8 cellular contexts compared by ENCODE assay signal in genomic region chr1:204453141-204453772, GRCh38. TPM values are rescaled to one million over a fixed set of nuclear protein-coding genes. Genes with fewer than 3 reads are reported as not detected.
DNase-seq lines count a peak whose midpoint lies in the region; ATAC-seq and TF ChIP-seq lines count a peak whose summit lies in the region.

No MANE protein-coding gene starts in this region.

- H3K27me3 ChIP-seq in hepatocyte (no peaks in the 10 kb centered on the region), GM23248 (replicated peaks; ENCODE audit: insufficient read depth) (no peaks in the 10 kb centered on the region)

- H3K27me3 Mint-ChIP-seq in stimulated activated naive CD8-positive, alpha-beta T cell treated with anti-CD3 and anti-CD28 coated beads, Interleukin-15, amount 100 ng/mL, for 72 hours, result no peaks in the 10 kb centered on the region

- ATAC-seq in GM18909 (IDR thresholded peaks at IDR 0.05; ENCODE audit: poor library complexity, unreplicated experiment), result peak; percentile 71
- peak; percentile 59 for ATAC-seq in HG03064 (IDR thresholded peaks at IDR 0.05; ENCODE audit: low read depth, unreplicated experiment)
- ATAC-seq in stimulated activated naive CD8-positive, alpha-beta T cell treated with anti-CD3 and anti-CD28 coated beads, Interleukin-15, amount 100 ng/mL, for 72 hours, result peak; percentile 98

- in situ Hi-C loops in GM23248 (cut with MboI), result no loop called here

- peak overlapping the region; percentile 90 to 96 for H3K27ac Mint-ChIP-seq in stimulated activated naive CD8-positive, alpha-beta T cell treated with anti-CD3 and anti-CD28 coated beads, Interleukin-15, amount 100 ng/mL, for 72 hours

- H3F3A ChIP-seq in GM23248 (ENCODE audit: insufficient read depth), result no peaks in the 10 kb centered on the region

- no peak overlapping the region for H3K9ac ChIP-seq in GM23248

- H4K20me1 ChIP-seq in hepatocyte (ENCODE audit: insufficient read depth, poor library complexity, severe bottlenecking) (no peaks in the 10 kb centered on the region), GM23248 (ENCODE audit: insufficient read depth) (no peaks in the 10 kb centered on the region)

- peak overlapping the region; percentile 62 to 65 for H3K4me3 Mint-ChIP-seq in stimulated activated naive CD8-positive, alpha-beta T cell treated with anti-CD3 and anti-CD28 coated beads, Interleukin-15, amount 100 ng/mL, for 72 hours

- H3K4me1 ChIP-seq in hepatocyte (ENCODE audit: insufficient read depth) (peaks cover 19% of the 10 kb centered on the region), GM23248 (ENCODE audit: insufficient read depth) (no peaks in the 10 kb centered on the region)

- WGBS in hepatocyte (ENCODE audit: low lambda C conversion rate, missing lambda C conversion rate), result 88% methylated on average over 8 of the region's 8 CpGs
- WGBS in GM23248 (ENCODE audit: low coverage in 1 of 2, low lambda C conversion rate in 2 of 2, missing lambda C conversion rate in 2 of 2), 2 experiments, result 82% methylated on average over 8 of the region's 8 CpGs

- TF ChIP-seq CTCF in hepatocyte (IDR thresholded peaks at IDR 0.05; ENCODE audit: poor library complexity), result no peak

- H3K4me1 Mint-ChIP-seq in stimulated activated naive CD8-positive, alpha-beta T cell treated with anti-CD3 and anti-CD28 coated beads, Interleukin-15, amount 100 ng/mL, for 72 hours, result peaks cover 50% of the 10 kb centered on the region

- no peaks in the 10 kb centered on the region for H3K9me3 ChIP-seq in hepatocyte (ENCODE audit: low read depth)
- H3K9me3 ChIP-seq in GM23248 (ENCODE audit: low read depth), result no peaks in the 10 kb centered on the region

- H3K36me3 ChIP-seq in hepatocyte (replicated peaks; ENCODE audit: insufficient read depth, low read depth), result no peaks in the 10 kb centered on the region
- no peaks in the 10 kb centered on the region for H3K36me3 ChIP-seq in GM23248 (ENCODE audit: low read depth)

- no peaks in the 10 kb centered on the region for H3K9me3 Mint-ChIP-seq in stimulated activated naive CD8-positive, alpha-beta T cell treated with anti-CD3 and anti-CD28 coated beads, Interleukin-15, amount 100 ng/mL, for 72 hours

- no peaks in the 10 kb centered on the region for H3K79me2 ChIP-seq in hepatocyte
- no peaks in the 10 kb centered on the region for H3K79me2 ChIP-seq in GM23248 (ENCODE audit: insufficient read depth)

- H3K4me2 ChIP-seq in hepatocyte (no peak overlapping the region), GM23248 (ENCODE audit: unreplicated experiment) (no peak overlapping the region)

- peak; percentile 41 to 66 for DNase-seq in activated CD4-positive, alpha-beta T cell treated with anti-CD3 and anti-CD28 coated beads, Interleukin-2, amount 50 U/mL, for 24 hours (ENCODE audit: low read depth in 1 of 2, low spot score in 1 of 2)
- no peak for DNase-seq in hepatocyte (ENCODE audit: low spot score)
- peak; percentile 68 to 84 for DNase-seq in stimulated activated naive CD8-positive, alpha-beta T cell treated with anti-CD3 and anti-CD28 coated beads, Interleukin-15, amount 100 ng/mL, for 72 hours
- no peak for DNase-seq in GM23248
- DNase-seq in HuH-7 (ENCODE audit: low spot score), result no peak
- no peak for DNase-seq in GM03348 (ENCODE audit: low spot score)

- no peak overlapping the region for H2AFZ ChIP-seq in hepatocyte
- H2AFZ ChIP-seq in GM23248, result no peak overlapping the region

- H3K27ac ChIP-seq in hepatocyte (peak overlapping the region; percentile 31), GM23248 (no peak overlapping the region)

- H3K9me2 ChIP-seq in hepatocyte (replicated peaks; ENCODE audit: insufficient read depth) (no peaks in the 10 kb centered on the region), GM23248 (ENCODE audit: insufficient read depth) (no peaks in the 10 kb centered on the region)

- no peak overlapping the region for H3K4me3 ChIP-seq in hepatocyte
- H3K4me3 ChIP-seq in GM23248, result no peak overlapping the region

RNA-seq across cellular contexts. Expression of gene PIK3C2B, which starts 41.3 kb away (rescaled TPM):
- total RNA-seq in hepatocyte, result 19.7 and 26.0 TPM in 2 replicates
- polyA plus RNA-seq in hepatocyte, result 15.5 and 18.8 TPM in 2 replicates
- total RNA-seq in GM23248 (2014; rRNA removed; shearing (Covaris generic)), result 0.63 and 0.76 TPM in 2 replicates
- 0.20 and 0.53 TPM in 2 replicates for polyA plus RNA-seq in GM23248 (2016; fragmentation: Nextera tagmentation; extraction: Ambion mirVana)

RNA-seq across cellular contexts. Expression of gene PPP1R15B, which starts 41.6 kb away (rescaled TPM):
- total RNA-seq in hepatocyte, result 66.9 and 77.0 TPM in 2 replicates
- 31.2 and 34.0 TPM in 2 replicates for polyA plus RNA-seq in hepatocyte
- 27.6 and 28.4 TPM in 2 replicates for total RNA-seq in GM23248 (2014; rRNA removed; shearing (Covaris generic))
- polyA plus RNA-seq in GM23248 (2016; fragmentation: Nextera tagmentation; extraction: Ambion mirVana), result 14.5 and 15.4 TPM in 2 replicates

Comparison
In these comparisons a context has a peak if more than half of its experiments do, and no peak if none do; other contexts are left out.
1. DNase-seq: peak in activated CD4-positive, alpha-beta T cell treated with anti-CD3 and anti-CD28 coated beads, Interleukin-2, amount 50 U/mL, for 24 hours (2 of 2) and stimulated activated naive CD8-positive, alpha-beta T cell treated with anti-CD3 and anti-CD28 coated beads, Interleukin-15, amount 100 ng/mL, for 72 hours (2 of 2); none in hepatocyte (single experiment), GM23248 (single experiment), HuH-7 (single experiment) and GM03348 (single experiment).
2. RNA of gene PIK3C2B, which starts 41.3 kb away (total RNA-seq): 19.7 to 26.0 TPM in hepatocyte; 0.63 to 0.76 TPM in GM23248; every median in the first group is over 10 times any median in the second.
3. Peak in every context shown above with its lines, with median percentiles within 50 percentile points of each other: ATAC-seq.